2 cellular contexts compared by ENCODE assay signal in the genomic region with DNA sequence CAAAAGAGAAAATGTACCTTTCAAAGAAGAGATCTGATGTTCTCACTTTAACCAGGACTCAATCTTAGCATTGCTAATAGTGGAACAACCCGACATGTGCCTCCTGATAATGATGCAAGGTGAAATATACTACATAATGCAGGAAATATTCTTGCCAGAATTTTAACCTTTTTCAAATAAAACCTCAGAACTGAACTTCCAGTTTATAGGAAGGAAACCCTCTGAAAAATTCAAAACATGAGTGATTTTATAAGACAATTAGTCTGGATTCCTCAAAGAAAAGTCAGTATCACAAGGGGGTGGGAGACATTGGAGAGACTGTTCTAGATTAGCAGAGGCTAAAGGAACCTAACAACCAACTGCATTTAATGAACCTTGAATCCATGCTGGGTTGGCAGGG.
TF ChIP-seq lines count a peak whose summit lies in the region.

No MANE protein-coding gene starts in this region.

TF ChIP-seq in SK-N-SH, 30 proteins besides CTCF, POLR2A, EP300 and RAD21:
- TF ChIP-seq, protein P1, sequence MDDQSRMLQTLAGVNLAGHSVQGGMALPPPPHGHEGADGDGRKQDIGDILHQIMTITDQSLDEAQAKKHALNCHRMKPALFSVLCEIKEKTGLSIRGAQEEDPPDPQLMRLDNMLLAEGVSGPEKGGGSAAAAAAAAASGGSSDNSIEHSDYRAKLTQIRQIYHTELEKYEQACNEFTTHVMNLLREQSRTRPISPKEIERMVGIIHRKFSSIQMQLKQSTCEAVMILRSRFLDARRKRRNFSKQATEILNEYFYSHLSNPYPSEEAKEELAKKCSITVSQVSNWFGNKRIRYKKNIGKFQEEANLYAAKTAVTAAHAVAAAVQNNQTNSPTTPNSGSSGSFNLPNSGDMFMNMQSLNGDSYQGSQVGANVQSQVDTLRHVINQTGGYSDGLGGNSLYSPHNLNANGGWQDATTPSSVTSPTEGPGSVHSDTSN (IDR thresholded peaks at IDR 0.05): no peak
- TF ChIP-seq FOSL2 (IDR thresholded peaks at IDR 0.05; ENCODE audit: borderline replicate concordance, low read depth) (no peak), SMC3 (IDR thresholded peaks at IDR 0.05; ENCODE audit: low read depth, low read length) (no peak), NFIC (IDR thresholded peaks at IDR 0.05; ENCODE audit: borderline replicate concordance) (no peak), CHD2 (IDR thresholded peaks at IDR 0.05; ENCODE audit: low read length, partially characterized antibody) (no peak), MXI1 (IDR thresholded peaks at IDR 0.05; ENCODE audit: low read depth, low read length) (no peak), SIN3A (IDR thresholded peaks at IDR 0.05; ENCODE audit: borderline replicate concordance, low read depth, low read length) (no peak), EZH2phosphoT487 (IDR thresholded peaks at IDR 0.05; ENCODE audit: borderline replicate concordance, low read depth) (no peak), FOXJ3 (CRISPR knock-in tag; IDR thresholded peaks at IDR 0.05) (no peak), FOXM1 (IDR thresholded peaks at IDR 0.05; ENCODE audit: low read depth) (no peak), POLR2AphosphoS5 (IDR thresholded peaks at IDR 0.05; ENCODE audit: low read depth, low read length) (no peak)
- TF ChIP-seq, protein P2, sequence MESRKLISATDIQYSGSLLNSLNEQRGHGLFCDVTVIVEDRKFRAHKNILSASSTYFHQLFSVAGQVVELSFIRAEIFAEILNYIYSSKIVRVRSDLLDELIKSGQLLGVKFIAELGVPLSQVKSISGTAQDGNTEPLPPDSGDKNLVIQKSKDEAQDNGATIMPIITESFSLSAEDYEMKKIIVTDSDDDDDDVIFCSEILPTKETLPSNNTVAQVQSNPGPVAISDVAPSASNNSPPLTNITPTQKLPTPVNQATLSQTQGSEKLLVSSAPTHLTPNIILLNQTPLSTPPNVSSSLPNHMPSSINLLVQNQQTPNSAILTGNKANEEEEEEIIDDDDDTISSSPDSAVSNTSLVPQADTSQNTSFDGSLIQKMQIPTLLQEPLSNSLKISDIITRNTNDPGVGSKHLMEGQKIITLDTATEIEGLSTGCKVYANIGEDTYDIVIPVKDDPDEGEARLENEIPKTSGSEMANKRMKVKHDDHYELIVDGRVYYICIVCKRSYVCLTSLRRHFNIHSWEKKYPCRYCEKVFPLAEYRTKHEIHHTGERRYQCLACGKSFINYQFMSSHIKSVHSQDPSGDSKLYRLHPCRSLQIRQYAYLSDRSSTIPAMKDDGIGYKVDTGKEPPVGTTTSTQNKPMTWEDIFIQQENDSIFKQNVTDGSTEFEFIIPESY (IDR thresholded peaks at IDR 0.05; ENCODE audit: borderline replicate concordance, low read depth): no peak
- TF ChIP-seq, protein P3, sequence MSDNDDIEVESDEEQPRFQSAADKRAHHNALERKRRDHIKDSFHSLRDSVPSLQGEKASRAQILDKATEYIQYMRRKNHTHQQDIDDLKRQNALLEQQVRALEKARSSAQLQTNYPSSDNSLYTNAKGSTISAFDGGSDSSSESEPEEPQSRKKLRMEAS (IDR thresholded peaks at IDR 0.05; ENCODE audit: low read depth): no peak

TF ChIP-seq in SK-N-SH treated with all-trans-retinoic acid at 6 μM for 48 hours, 23 proteins besides CTCF, POLR2A, EP300 and RAD21 (continued from another document):
- TF ChIP-seq, protein P4, sequence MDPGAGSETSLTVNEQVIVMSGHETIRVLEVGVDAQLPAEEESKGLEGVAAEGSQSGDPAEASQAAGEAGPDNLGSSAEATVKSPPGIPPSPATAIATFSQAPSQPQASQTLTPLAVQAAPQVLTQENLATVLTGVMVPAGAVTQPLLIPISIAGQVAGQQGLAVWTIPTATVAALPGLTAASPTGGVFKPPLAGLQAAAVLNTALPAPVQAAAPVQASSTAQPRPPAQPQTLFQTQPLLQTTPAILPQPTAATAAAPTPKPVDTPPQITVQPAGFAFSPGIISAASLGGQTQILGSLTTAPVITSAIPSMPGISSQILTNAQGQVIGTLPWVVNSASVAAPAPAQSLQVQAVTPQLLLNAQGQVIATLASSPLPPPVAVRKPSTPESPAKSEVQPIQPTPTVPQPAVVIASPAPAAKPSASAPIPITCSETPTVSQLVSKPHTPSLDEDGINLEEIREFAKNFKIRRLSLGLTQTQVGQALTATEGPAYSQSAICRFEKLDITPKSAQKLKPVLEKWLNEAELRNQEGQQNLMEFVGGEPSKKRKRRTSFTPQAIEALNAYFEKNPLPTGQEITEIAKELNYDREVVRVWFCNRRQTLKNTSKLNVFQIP (CRISPR knock-in tag; IDR thresholded peaks at IDR 0.05; ENCODE audit: borderline replicate concordance, low read depth): no peak
- no peak for TF ChIP-seq BACH2 (CRISPR knock-in tag; IDR thresholded peaks at IDR 0.05; ENCODE audit: borderline replicate concordance)
- no peak for TF ChIP-seq RARB (CRISPR knock-in tag; IDR thresholded peaks at IDR 0.05)
- no peak for TF ChIP-seq ESRRG (CRISPR knock-in tag; IDR thresholded peaks at IDR 0.05)
- no peak for TF ChIP-seq TCF4 (CRISPR knock-in tag; IDR thresholded peaks at IDR 0.05; ENCODE audit: borderline replicate concordance)
- TF ChIP-seq ARNTL (CRISPR knock-in tag; IDR thresholded peaks at IDR 0.05; ENCODE audit: borderline replicate concordance, low read depth): no peak
- no peak for TF ChIP-seq ZC3H10 (CRISPR knock-in tag; IDR thresholded peaks at IDR 0.05)
- no peak for TF ChIP-seq TOX (CRISPR knock-in tag; IDR thresholded peaks at IDR 0.05; ENCODE audit: borderline replicate concordance)
- TF ChIP-seq ZFP30 (CRISPR knock-in tag; IDR thresholded peaks at IDR 0.05): no peak
- no peak for TF ChIP-seq ZNF8 (CRISPR knock-in tag; IDR thresholded peaks at IDR 0.05)
- no peak for TF ChIP-seq OSR1 (CRISPR knock-in tag; IDR thresholded peaks at IDR 0.05)
- TF ChIP-seq SNAI2 (CRISPR knock-in tag; IDR thresholded peaks at IDR 0.05): no peak
- TF ChIP-seq ISL1 (CRISPR knock-in tag; IDR thresholded peaks at IDR 0.05): no peak
- TF ChIP-seq ZNF70 (CRISPR knock-in tag; IDR thresholded peaks at IDR 0.05): no peak
- TF ChIP-seq, protein P5, sequence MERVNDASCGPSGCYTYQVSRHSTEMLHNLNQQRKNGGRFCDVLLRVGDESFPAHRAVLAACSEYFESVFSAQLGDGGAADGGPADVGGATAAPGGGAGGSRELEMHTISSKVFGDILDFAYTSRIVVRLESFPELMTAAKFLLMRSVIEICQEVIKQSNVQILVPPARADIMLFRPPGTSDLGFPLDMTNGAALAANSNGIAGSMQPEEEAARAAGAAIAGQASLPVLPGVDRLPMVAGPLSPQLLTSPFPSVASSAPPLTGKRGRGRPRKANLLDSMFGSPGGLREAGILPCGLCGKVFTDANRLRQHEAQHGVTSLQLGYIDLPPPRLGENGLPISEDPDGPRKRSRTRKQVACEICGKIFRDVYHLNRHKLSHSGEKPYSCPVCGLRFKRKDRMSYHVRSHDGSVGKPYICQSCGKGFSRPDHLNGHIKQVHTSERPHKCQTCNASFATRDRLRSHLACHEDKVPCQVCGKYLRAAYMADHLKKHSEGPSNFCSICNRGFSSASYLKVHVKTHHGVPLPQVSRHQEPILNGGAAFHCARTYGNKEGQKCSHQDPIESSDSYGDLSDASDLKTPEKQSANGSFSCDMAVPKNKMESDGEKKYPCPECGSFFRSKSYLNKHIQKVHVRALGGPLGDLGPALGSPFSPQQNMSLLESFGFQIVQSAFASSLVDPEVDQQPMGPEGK (CRISPR knock-in tag; IDR thresholded peaks at IDR 0.05; ENCODE audit: borderline replicate concordance): no peak
